ENCODE assay signal across 1 cellular context in genomic region chr2:217090024-217090473, GRCh38.
A peak's percentile ranks its signal among the peaks of the same experiment; 100 is the strongest.
TF ChIP-seq lines count a peak whose summit lies in the region.

No MANE protein-coding gene starts in this region.

TF ChIP-seq in K562, 482 proteins besides CTCF, POLR2A, EP300 and RAD21 (continued from another document and continues in another):
- TF ChIP-seq HOXB6 (CRISPR knock-in tag; IDR thresholded peaks at IDR 0.05; ENCODE audit: borderline replicate concordance) (no peak), COPS2 (conservative IDR thresholded peaks at IDR 0.05) (no peak), FOXJ3 (CRISPR knock-in tag; IDR thresholded peaks at IDR 0.05) (no peak), SMARCC2 (IDR thresholded peaks at IDR 0.05; ENCODE audit: low read depth) (no peak), FOXA1 (IDR thresholded peaks at IDR 0.05; ENCODE audit: borderline replicate concordance) (no peak), ZNF12 (CRISPR knock-in tag; IDR thresholded peaks at IDR 0.05) (no peak), ZNF778 (CRISPR knock-in tag; IDR thresholded peaks at IDR 0.05) (no peak), PHB2 (IDR thresholded peaks at IDR 0.05; ENCODE audit: low read depth) (no peak), MLX (CRISPR knock-in tag; conservative IDR thresholded peaks at IDR 0.05) (no peak), NFE2 (IDR thresholded peaks at IDR 0.05; ENCODE audit: low read depth) (no peak), TCF7 (IDR thresholded peaks at IDR 0.05; ENCODE audit: borderline replicate concordance) (no peak), NBN (IDR thresholded peaks at IDR 0.05; ENCODE audit: low read depth) (no peak; the same call in 1 of the 2 replicates), MCM2 (IDR thresholded peaks at IDR 0.05; ENCODE audit: low read depth) (no peak), ETV1 (tag; conservative IDR thresholded peaks at IDR 0.05; ENCODE audit: low read depth) (peak; percentile 78), ELF1 (tag; IDR thresholded peaks at IDR 0.05) (peak; percentile 26; the same call in 1 of the 2 replicates), ZBTB2 (IDR thresholded peaks at IDR 0.05) (peak; percentile 4; the same call in 1 of the 2 replicates), HNRNPLL (IDR thresholded peaks at IDR 0.05; ENCODE audit: low read depth, low read length, poor library complexity, severe bottlenecking) (no peak), CREB3L1 (IDR thresholded peaks at IDR 0.05; ENCODE audit: borderline replicate concordance, low read depth) (no peak), ZFP36 (IDR thresholded peaks at IDR 0.05; ENCODE audit: low read depth, low read length, partially characterized antibody) (no peak), L3MBTL2 (IDR thresholded peaks at IDR 0.05) (peak; percentile 38; the same call in 1 of the 2 replicates), VEZF1 (CRISPR knock-in tag; IDR thresholded peaks at IDR 0.05) (peak; percentile 56; the same call in 1 of the 2 replicates), MCM3 (IDR thresholded peaks at IDR 0.05) (no peak), CXXC5 (CRISPR knock-in tag; IDR thresholded peaks at IDR 0.05) (peak; percentile 75), FOXM1 (IDR thresholded peaks at IDR 0.05; ENCODE audit: low read depth) (no peak), FOXM1 (CRISPR knock-in tag; IDR thresholded peaks at IDR 0.05; ENCODE audit: low read depth) (no peak), SOX6 (IDR thresholded peaks at IDR 0.05) (0 out of 2 replicates have a peak, but pooled peaks have one; percentile 28), NCOA4 (IDR thresholded peaks at IDR 0.05; ENCODE audit: partially characterized antibody) (no peak), ZNF436 (CRISPR knock-in tag; IDR thresholded peaks at IDR 0.05) (no peak), MEIS2 (IDR thresholded peaks at IDR 0.05; ENCODE audit: partially characterized antibody) (peak; percentile 93), NR2F6 (CRISPR knock-in tag; IDR thresholded peaks at IDR 0.05) (no peak), ERF (CRISPR knock-in tag; IDR thresholded peaks at IDR 0.05) (no peak), ESRRB (CRISPR knock-in tag; IDR thresholded peaks at IDR 0.05; ENCODE audit: borderline replicate concordance) (no peak), CREB5 (CRISPR knock-in tag; IDR thresholded peaks at IDR 0.05) (no peak)
- TF ChIP-seq, protein P1, sequence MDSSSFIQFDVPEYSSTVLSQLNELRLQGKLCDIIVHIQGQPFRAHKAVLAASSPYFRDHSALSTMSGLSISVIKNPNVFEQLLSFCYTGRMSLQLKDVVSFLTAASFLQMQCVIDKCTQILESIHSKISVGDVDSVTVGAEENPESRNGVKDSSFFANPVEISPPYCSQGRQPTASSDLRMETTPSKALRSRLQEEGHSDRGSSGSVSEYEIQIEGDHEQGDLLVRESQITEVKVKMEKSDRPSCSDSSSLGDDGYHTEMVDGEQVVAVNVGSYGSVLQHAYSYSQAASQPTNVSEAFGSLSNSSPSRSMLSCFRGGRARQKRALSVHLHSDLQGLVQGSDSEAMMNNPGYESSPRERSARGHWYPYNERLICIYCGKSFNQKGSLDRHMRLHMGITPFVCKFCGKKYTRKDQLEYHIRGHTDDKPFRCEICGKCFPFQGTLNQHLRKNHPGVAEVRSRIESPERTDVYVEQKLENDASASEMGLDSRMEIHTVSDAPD (CRISPR knock-in tag; IDR thresholded peaks at IDR 0.05) = no peak
- TF ChIP-seq, protein P2, sequence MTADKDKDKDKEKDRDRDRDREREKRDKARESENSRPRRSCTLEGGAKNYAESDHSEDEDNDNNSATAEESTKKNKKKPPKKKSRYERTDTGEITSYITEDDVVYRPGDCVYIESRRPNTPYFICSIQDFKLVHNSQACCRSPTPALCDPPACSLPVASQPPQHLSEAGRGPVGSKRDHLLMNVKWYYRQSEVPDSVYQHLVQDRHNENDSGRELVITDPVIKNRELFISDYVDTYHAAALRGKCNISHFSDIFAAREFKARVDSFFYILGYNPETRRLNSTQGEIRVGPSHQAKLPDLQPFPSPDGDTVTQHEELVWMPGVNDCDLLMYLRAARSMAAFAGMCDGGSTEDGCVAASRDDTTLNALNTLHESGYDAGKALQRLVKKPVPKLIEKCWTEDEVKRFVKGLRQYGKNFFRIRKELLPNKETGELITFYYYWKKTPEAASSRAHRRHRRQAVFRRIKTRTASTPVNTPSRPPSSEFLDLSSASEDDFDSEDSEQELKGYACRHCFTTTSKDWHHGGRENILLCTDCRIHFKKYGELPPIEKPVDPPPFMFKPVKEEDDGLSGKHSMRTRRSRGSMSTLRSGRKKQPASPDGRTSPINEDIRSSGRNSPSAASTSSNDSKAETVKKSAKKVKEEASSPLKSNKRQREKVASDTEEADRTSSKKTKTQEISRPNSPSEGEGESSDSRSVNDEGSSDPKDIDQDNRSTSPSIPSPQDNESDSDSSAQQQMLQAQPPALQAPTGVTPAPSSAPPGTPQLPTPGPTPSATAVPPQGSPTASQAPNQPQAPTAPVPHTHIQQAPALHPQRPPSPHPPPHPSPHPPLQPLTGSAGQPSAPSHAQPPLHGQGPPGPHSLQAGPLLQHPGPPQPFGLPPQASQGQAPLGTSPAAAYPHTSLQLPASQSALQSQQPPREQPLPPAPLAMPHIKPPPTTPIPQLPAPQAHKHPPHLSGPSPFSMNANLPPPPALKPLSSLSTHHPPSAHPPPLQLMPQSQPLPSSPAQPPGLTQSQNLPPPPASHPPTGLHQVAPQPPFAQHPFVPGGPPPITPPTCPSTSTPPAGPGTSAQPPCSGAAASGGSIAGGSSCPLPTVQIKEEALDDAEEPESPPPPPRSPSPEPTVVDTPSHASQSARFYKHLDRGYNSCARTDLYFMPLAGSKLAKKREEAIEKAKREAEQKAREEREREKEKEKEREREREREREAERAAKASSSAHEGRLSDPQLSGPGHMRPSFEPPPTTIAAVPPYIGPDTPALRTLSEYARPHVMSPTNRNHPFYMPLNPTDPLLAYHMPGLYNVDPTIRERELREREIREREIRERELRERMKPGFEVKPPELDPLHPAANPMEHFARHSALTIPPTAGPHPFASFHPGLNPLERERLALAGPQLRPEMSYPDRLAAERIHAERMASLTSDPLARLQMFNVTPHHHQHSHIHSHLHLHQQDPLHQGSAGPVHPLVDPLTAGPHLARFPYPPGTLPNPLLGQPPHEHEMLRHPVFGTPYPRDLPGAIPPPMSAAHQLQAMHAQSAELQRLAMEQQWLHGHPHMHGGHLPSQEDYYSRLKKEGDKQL (CRISPR knock-in tag; IDR thresholded peaks at IDR 0.05; ENCODE audit: borderline replicate concordance) = no peak
- TF ChIP-seq, protein P3, sequence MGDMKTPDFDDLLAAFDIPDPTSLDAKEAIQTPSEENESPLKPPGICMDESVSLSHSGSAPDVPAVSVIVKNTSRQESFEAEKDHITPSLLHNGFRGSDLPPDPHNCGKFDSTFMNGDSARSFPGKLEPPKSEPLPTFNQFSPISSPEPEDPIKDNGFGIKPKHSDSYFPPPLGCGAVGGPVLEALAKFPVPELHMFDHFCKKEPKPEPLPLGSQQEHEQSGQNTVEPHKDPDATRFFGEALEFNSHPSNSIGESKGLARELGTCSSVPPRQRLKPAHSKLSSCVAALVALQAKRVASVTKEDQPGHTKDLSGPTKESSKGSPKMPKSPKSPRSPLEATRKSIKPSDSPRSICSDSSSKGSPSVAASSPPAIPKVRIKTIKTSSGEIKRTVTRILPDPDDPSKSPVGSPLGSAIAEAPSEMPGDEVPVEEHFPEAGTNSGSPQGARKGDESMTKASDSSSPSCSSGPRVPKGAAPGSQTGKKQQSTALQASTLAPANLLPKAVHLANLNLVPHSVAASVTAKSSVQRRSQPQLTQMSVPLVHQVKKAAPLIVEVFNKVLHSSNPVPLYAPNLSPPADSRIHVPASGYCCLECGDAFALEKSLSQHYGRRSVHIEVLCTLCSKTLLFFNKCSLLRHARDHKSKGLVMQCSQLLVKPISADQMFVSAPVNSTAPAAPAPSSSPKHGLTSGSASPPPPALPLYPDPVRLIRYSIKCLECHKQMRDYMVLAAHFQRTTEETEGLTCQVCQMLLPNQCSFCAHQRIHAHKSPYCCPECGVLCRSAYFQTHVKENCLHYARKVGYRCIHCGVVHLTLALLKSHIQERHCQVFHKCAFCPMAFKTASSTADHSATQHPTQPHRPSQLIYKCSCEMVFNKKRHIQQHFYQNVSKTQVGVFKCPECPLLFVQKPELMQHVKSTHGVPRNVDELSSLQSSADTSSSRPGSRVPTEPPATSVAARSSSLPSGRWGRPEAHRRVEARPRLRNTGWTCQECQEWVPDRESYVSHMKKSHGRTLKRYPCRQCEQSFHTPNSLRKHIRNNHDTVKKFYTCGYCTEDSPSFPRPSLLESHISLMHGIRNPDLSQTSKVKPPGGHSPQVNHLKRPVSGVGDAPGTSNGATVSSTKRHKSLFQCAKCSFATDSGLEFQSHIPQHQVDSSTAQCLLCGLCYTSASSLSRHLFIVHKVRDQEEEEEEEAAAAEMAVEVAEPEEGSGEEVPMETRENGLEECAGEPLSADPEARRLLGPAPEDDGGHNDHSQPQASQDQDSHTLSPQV (IDR thresholded peaks at IDR 0.05) = peak; percentile 75; the same call in 1 of the 2 replicates
- TF ChIP-seq, protein P4, sequence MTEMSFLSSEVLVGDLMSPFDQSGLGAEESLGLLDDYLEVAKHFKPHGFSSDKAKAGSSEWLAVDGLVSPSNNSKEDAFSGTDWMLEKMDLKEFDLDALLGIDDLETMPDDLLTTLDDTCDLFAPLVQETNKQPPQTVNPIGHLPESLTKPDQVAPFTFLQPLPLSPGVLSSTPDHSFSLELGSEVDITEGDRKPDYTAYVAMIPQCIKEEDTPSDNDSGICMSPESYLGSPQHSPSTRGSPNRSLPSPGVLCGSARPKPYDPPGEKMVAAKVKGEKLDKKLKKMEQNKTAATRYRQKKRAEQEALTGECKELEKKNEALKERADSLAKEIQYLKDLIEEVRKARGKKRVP (CRISPR knock-in tag; IDR thresholded peaks at IDR 0.05) = no peak
- TF ChIP-seq, protein P5, sequence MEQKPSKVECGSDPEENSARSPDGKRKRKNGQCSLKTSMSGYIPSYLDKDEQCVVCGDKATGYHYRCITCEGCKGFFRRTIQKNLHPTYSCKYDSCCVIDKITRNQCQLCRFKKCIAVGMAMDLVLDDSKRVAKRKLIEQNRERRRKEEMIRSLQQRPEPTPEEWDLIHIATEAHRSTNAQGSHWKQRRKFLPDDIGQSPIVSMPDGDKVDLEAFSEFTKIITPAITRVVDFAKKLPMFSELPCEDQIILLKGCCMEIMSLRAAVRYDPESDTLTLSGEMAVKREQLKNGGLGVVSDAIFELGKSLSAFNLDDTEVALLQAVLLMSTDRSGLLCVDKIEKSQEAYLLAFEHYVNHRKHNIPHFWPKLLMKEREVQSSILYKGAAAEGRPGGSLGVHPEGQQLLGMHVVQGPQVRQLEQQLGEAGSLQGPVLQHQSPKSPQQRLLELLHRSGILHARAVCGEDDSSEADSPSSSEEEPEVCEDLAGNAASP (IDR thresholded peaks at IDR 0.05) = no peak
- TF ChIP-seq, protein P6, sequence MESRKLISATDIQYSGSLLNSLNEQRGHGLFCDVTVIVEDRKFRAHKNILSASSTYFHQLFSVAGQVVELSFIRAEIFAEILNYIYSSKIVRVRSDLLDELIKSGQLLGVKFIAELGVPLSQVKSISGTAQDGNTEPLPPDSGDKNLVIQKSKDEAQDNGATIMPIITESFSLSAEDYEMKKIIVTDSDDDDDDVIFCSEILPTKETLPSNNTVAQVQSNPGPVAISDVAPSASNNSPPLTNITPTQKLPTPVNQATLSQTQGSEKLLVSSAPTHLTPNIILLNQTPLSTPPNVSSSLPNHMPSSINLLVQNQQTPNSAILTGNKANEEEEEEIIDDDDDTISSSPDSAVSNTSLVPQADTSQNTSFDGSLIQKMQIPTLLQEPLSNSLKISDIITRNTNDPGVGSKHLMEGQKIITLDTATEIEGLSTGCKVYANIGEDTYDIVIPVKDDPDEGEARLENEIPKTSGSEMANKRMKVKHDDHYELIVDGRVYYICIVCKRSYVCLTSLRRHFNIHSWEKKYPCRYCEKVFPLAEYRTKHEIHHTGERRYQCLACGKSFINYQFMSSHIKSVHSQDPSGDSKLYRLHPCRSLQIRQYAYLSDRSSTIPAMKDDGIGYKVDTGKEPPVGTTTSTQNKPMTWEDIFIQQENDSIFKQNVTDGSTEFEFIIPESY (CRISPR knock-in tag; IDR thresholded peaks at IDR 0.05) = no peak
